22 cellular contexts compared by ENCODE assay signal in genomic region chr12:87870493-87870892, GRCh38.
"Had no signal": no experiment of that assay in that cellular context is flagged by ENCODE, and none has a peak within 500 bp of the region (broad histone marks: within the 10 kb centered on the region; RNA-seq: fewer than 3 reads in every experiment).

No MANE protein-coding gene starts in this region.

- H3K36me3 ChIP-seq: adrenal gland, ascending aorta, left ventricle myocardium inferior, prostate gland, thoracic aorta had no signal

- FAIRE-seq: endothelial cell of umbilical vein had no signal

- H3K4me1 Mint-ChIP-seq: activated T-helper 17 cell treated with anti-CD3 and anti-CD28 coated beads, Interleukin-2, amount 50 U/mL, for 72 hours; T-cell had no signal

- H3K27ac ChIP-seq: adrenal gland, ascending aorta, left ventricle myocardium inferior, prostate gland, thoracic aorta had no signal

- H3K4me3 ChIP-seq: adrenal gland, ascending aorta, left ventricle myocardium inferior, prostate gland, thoracic aorta had no signal

- H3K27me3 ChIP-seq: adrenal gland, ascending aorta had no signal

- H3K4me3 Mint-ChIP-seq: activated naive CD8-positive, alpha-beta T cell; activated T-cell treated with anti-CD3 and anti-CD28 coated beads, Interleukin-2, amount 50 U/mL, for 24 hours; activated T-helper 17 cell treated with anti-CD3 and anti-CD28 coated beads, Interleukin-2, amount 50 U/mL, for 72 hours; natural killer cell treated with Interleukin-12 subunit alpha and Interleukin-12 subunit beta and Interleukin-15 and Interleukin-18, amount 100 ng/mL, for 72 hours; T-cell; type B pancreatic cell had no signal

- H3K9me3 Mint-ChIP-seq: activated T-helper 17 cell treated with anti-CD3 and anti-CD28 coated beads, Interleukin-2, amount 50 U/mL, for 72 hours; type B pancreatic cell had no signal

- H3K4me1 ChIP-seq: ascending aorta, left ventricle myocardium inferior, prostate gland had no signal

- DNase-seq: activated CD8-positive, alpha-beta memory T cell treated with anti-CD3 and anti-CD28 coated beads, Interleukin-2, amount 50 U/mL, for 4 hours; activated naive CD4-positive, alpha-beta T cell; activated T-cell treated with anti-CD3 and anti-CD28 coated beads, Interleukin-2, amount 50 U/mL, for 24 hours; adrenal gland; central memory CD4-positive, alpha-beta T cell; dermis blood vessel endothelial cell; effector memory CD4-positive, alpha-beta T cell; glutamatergic neuron; left ventricle myocardium inferior; stimulated activated CD4-positive, alpha-beta T cell treated with anti-CD3 and anti-CD28 coated beads, Interleukin-4, amount 100 ng/mL, for 1 hour; stimulated activated naive CD4-positive, alpha-beta T cell; T-cell; T-helper 9 cell had no signal

- H3K27me3 Mint-ChIP-seq: activated naive CD8-positive, alpha-beta T cell; activated T-cell treated with anti-CD3 and anti-CD28 coated beads, Interleukin-2, amount 50 U/mL, for 24 hours; activated T-helper 17 cell treated with anti-CD3 and anti-CD28 coated beads, Interleukin-2, amount 50 U/mL, for 72 hours; natural killer cell treated with Interleukin-12 subunit alpha and Interleukin-12 subunit beta and Interleukin-15 and Interleukin-18, amount 100 ng/mL, for 72 hours; T-cell; type B pancreatic cell had no signal

- H3K27ac Mint-ChIP-seq: activated naive CD8-positive, alpha-beta T cell; activated T-cell treated with anti-CD3 and anti-CD28 coated beads, Interleukin-2, amount 50 U/mL, for 24 hours; activated T-helper 17 cell treated with anti-CD3 and anti-CD28 coated beads, Interleukin-2, amount 50 U/mL, for 72 hours; natural killer cell treated with Interleukin-12 subunit alpha and Interleukin-12 subunit beta and Interleukin-15 and Interleukin-18, amount 100 ng/mL, for 72 hours; T-cell; type B pancreatic cell had no signal

- H3K9me3 ChIP-seq: adrenal gland, ascending aorta, left ventricle myocardium inferior, prostate gland, thoracic aorta had no signal

- ATAC-seq: activated T-helper 17 cell treated with anti-CD3 and anti-CD28 coated beads, Interleukin-2, amount 50 U/mL, for 72 hours; esophagus mucosa; natural killer cell treated with Interleukin-12 subunit alpha and Interleukin-12 subunit beta and Interleukin-15 and Interleukin-18, amount 100 ng/mL, for 72 hours; T-cell had no signal

- H3K36me3 Mint-ChIP-seq: activated naive CD8-positive, alpha-beta T cell; natural killer cell treated with Interleukin-12 subunit alpha and Interleukin-12 subunit beta and Interleukin-15 and Interleukin-18, amount 100 ng/mL, for 72 hours; T-cell; type B pancreatic cell had no signal
